ENCODE assay signal across 23 cellular contexts in genomic region chr6:155100591-155100990, GRCh38.
"Had no signal": no experiment of that assay in that cellular context is flagged by ENCODE, and none has a peak within 500 bp of the region (broad histone marks: within the 10 kb centered on the region; RNA-seq: fewer than 3 reads in every experiment).

No MANE protein-coding gene starts in this region.

- H3K9me3 ChIP-seq: esophagus muscularis mucosa, gastrocnemius medialis, lower lobe of right lung, neutrophil, right atrium auricular region, thoracic aorta, transverse colon had no signal

- H3K27ac Mint-ChIP-seq: immature natural killer cell; memory B cell; naive thymus-derived CD4-positive, alpha-beta T cell; nephron progenitor cell; stimulated activated naive B cell treated with anti-CD40 and anti-IgM and Interleukin-4, amounts not matched to agents 10 μg/mL and 1 μg/mL and 100 μg/mL, for 72 hours; stimulated activated naive CD8-positive, alpha-beta T cell treated with anti-CD3 and anti-CD28 coated beads, Interleukin-15, amount 100 ng/mL, for 72 hours had no signal

- H3K4me3 Mint-ChIP-seq: central memory CD8-positive, alpha-beta T cell; immature natural killer cell; memory B cell; naive thymus-derived CD4-positive, alpha-beta T cell; nephron progenitor cell; stimulated activated naive B cell treated with anti-CD40 and anti-IgM and Interleukin-4, amounts not matched to agents 10 μg/mL and 1 μg/mL and 100 μg/mL, for 72 hours; stimulated activated naive CD8-positive, alpha-beta T cell treated with anti-CD3 and anti-CD28 coated beads, Interleukin-15, amount 100 ng/mL, for 72 hours had no signal

- H3K36me3 ChIP-seq: esophagus muscularis mucosa, gastrocnemius medialis, left ventricle myocardium inferior, lower lobe of right lung, neutrophil, right atrium auricular region, thoracic aorta, transverse colon had no signal

- H3K27me3 ChIP-seq: dorsolateral prefrontal cortex, esophagus muscularis mucosa, gastrocnemius medialis, neutrophil, right atrium auricular region, transverse colon had no signal

- H3K9me3 Mint-ChIP-seq: central memory CD8-positive, alpha-beta T cell; immature natural killer cell had no signal

- DNase-seq: cortex of kidney; effector CD8-positive, alpha-beta T cell; immature natural killer cell; lower lobe of right lung; naive thymus-derived CD4-positive, alpha-beta T cell; nephron progenitor cell; stimulated activated CD4-positive, alpha-beta T cell treated with anti-CD3 and anti-CD28 coated beads, Interleukin-2, amount 100 ng/mL, for 24 hours; stimulated activated CD4-positive, alpha-beta T cell treated with anti-CD3 and anti-CD28 coated beads, Interleukin-4, amount 100 ng/mL, for 4 hours; stimulated activated naive B cell treated with anti-CD40 and anti-IgM and Interleukin-4, amounts not matched to agents 10 μg/mL and 1 μg/mL and 100 μg/mL, for 72 hours; stimulated activated naive CD8-positive, alpha-beta T cell treated with anti-CD3 and anti-CD28 coated beads, Interleukin-15, amount 100 ng/mL, for 72 hours; transverse colon had no signal

- ATAC-seq: lower lobe of right lung; naive thymus-derived CD4-positive, alpha-beta T cell; stimulated activated naive B cell treated with anti-CD40 and anti-IgM and Interleukin-4, amounts not matched to agents 10 μg/mL and 1 μg/mL and 100 μg/mL, for 72 hours; stimulated activated naive CD8-positive, alpha-beta T cell treated with anti-CD3 and anti-CD28 coated beads, Interleukin-15, amount 100 ng/mL, for 72 hours had no signal

- H3K4me1 ChIP-seq: esophagus muscularis mucosa, gastrocnemius medialis, left ventricle myocardium inferior, lower lobe of right lung, right atrium auricular region, transverse colon had no signal

- H3K27ac ChIP-seq: dorsolateral prefrontal cortex, epithelial cell of prostate, esophagus muscularis mucosa, gastrocnemius medialis, left ventricle myocardium inferior, lower lobe of right lung, neutrophil, right atrium auricular region, skin epidermis, thoracic aorta, transverse colon had no signal

- H3K36me3 Mint-ChIP-seq: immature natural killer cell had no signal

- H3K4me3 ChIP-seq: esophagus muscularis mucosa, left ventricle myocardium inferior, lower lobe of right lung, right atrium auricular region, skin epidermis, thoracic aorta, transverse colon had no signal

- H3K4me1 Mint-ChIP-seq: central memory CD8-positive, alpha-beta T cell; memory B cell had no signal

- FAIRE-seq: keratinocyte had no signal

- H3K27me3 Mint-ChIP-seq: central memory CD8-positive, alpha-beta T cell; memory B cell; stimulated activated naive B cell treated with anti-CD40 and anti-IgM and Interleukin-4, amounts not matched to agents 10 μg/mL and 1 μg/mL and 100 μg/mL, for 72 hours had no signal
